8 cellular contexts compared by ENCODE assay signal in the genomic region with DNA sequence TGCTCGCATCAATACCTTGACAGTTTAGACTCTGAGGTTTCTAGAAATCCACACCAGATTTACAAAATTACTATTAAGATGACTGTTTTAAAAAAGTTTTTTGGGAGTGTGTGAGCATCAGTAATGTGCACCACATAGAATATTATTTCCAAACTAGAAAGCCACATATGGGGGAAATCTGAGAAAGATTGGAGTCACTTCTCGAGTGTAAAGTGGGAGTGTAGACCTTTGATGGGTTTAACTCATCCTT. TPM values are rescaled to one million over a fixed set of nuclear protein-coding genes. Genes with fewer than 3 reads are reported as not detected.
DNase-seq lines count a peak whose midpoint lies in the region; ATAC-seq, FAIRE-seq and TF ChIP-seq lines count a peak whose summit lies in the region.
"Had no signal": no experiment of that assay in that cellular context is flagged by ENCODE, and none has a peak within 500 bp of the region (broad histone marks: within the 10 kb centered on the region; RNA-seq: fewer than 3 reads in every experiment).

No MANE protein-coding gene starts in this region.

- H3K4me3 ChIP-seq in DOHH2 (ENCODE audit: low read length) (peak overlapping the region; percentile 75), coronary artery (peak overlapping the region; percentile 88), ovary (peak overlapping the region; percentile 40)

- WGBS in ovary, 3 donors, result 13 to 24% (median 17%) methylated on average over 2 of the region's 2 CpGs

- H3K4me1 ChIP-seq in DOHH2 (ENCODE audit: control insufficient read depth, low read length) (peaks cover 11% of the 10 kb centered on the region), ovary (ENCODE audit: insufficient read depth) (peaks cover 7% of the 10 kb centered on the region)

- peak overlapping the region; percentile 79 for H3K4me2 ChIP-seq in DOHH2 (ENCODE audit: low read length)

- TF ChIP-seq CTCF in DOHH2 (IDR thresholded peaks at IDR 0.05; ENCODE audit: low read depth, low read length, poor library complexity, severe bottlenecking) (no peak), coronary artery (IDR thresholded peaks at IDR 0.05) (no peak), ovary (IDR thresholded peaks at IDR 0.05) (no peak), D721Med (IDR thresholded peaks at IDR 0.05; ENCODE audit: insufficient read depth, missing control alignments) (no peak)

- H3K36me3 Mint-ChIP-seq in IgD-negative memory B cell, result no peaks in the 10 kb centered on the region

- H3K9me3 Mint-ChIP-seq in IgD-negative memory B cell, result no peaks in the 10 kb centered on the region

- TF ChIP-seq EP300 in ovary (IDR thresholded peaks at IDR 0.05), result no peak

- H3K9me3 ChIP-seq in DOHH2 (ENCODE audit: control insufficient read depth, insufficient read depth, low read length) (no peaks in the 10 kb centered on the region), ovary (no peaks in the 10 kb centered on the region)

- peaks cover 3 to 7% (median 4%) of the 10 kb centered on the region in 3 donors for H3K4me1 Mint-ChIP-seq in IgD-negative memory B cell

- peaks cover 39% of the 10 kb centered on the region for H3K27me3 Mint-ChIP-seq in IgD-negative memory B cell

- H3K27me3 ChIP-seq in DOHH2 (ENCODE audit: control insufficient read depth, low read length) (peaks cover 35% of the 10 kb centered on the region), ovary (no peaks in the 10 kb centered on the region)

- ATAC-seq in HG02798 (IDR thresholded peaks at IDR 0.05; ENCODE audit: poor library complexity, unreplicated experiment), result no peak

- intact Hi-C loops in ovary (cut with DNase I), result no loop called here

- no peak for FAIRE-seq in D721Med (lab: Jason Lieb, UNC)

- H3K27ac ChIP-seq in DOHH2 (ENCODE audit: low read depth, low read length) (no peak overlapping the region), coronary artery (no peak overlapping the region), ovary (no peak overlapping the region)

- H3K27ac Mint-ChIP-seq in IgD-negative memory B cell, result no peak overlapping the region

- no peaks in the 10 kb centered on the region for H3F3A ChIP-seq in DOHH2 (ENCODE audit: control insufficient read depth, insufficient read depth)

- H3K4me3 Mint-ChIP-seq in IgD-negative memory B cell, result peak overlapping the region; percentile 46 to 86 (median 62)

- H3K79me2 ChIP-seq in DOHH2 (ENCODE audit: control insufficient read depth, low read length), result no peaks in the 10 kb centered on the region

- H3K9me2 ChIP-seq in DOHH2 (replicated peaks; ENCODE audit: control insufficient read depth, low read length), result no peaks in the 10 kb centered on the region

- H4K20me1 ChIP-seq in DOHH2 (ENCODE audit: control insufficient read depth, insufficient read depth, low read depth, low read length), result no peaks in the 10 kb centered on the region

- no peak for TF ChIP-seq POLR2A in ovary (IDR thresholded peaks at IDR 0.05)

- H3K36me3 ChIP-seq in DOHH2 (ENCODE audit: control insufficient read depth, low read length) (no peaks in the 10 kb centered on the region), ovary (no peaks in the 10 kb centered on the region)

- DNase-seq in coronary artery (ENCODE audit: low spot score) (no peak), ovary (no peak), D721Med (ENCODE audit: insufficient read length, low spot score) (no peak), globus pallidus (ENCODE audit: low spot score) (no peak)
- DNase-seq: mesenchymal stem cell had no signal

RNA-seq across cellular contexts. Expression of a gene that starts 0.8 kb away (rescaled TPM):
- polyA plus RNA-seq in IgD-negative memory B cell (not detected), ovary (under 1 TPM; 0.19 to 0.27 TPM)
- under 1 TPM in 6 of 7 donors, not detected in 1; 0.02 to 0.23 (median 0.10) TPM for total RNA-seq in ovary

RNA-seq across cellular contexts. Expression of a gene that starts 46.3 kb away (rescaled TPM):
- polyA plus RNA-seq in IgD-negative memory B cell (22.1 TPM), ovary (10 to 100 TPM; 18.7 to 52.3 TPM)
- total RNA-seq in ovary, result 10 to 100 TPM; 36.4 to 59.0 (median 49.4) TPM
